In genomic region chr3:143617050-143617449, GRCh38 we compare ENCODE assay signal across 39 cellular contexts.
"Had no signal": no experiment of that assay in that cellular context is flagged by ENCODE, and none has a peak within 500 bp of the region (broad histone marks: within the 10 kb centered on the region; RNA-seq: fewer than 3 reads in every experiment).

No MANE protein-coding gene starts in this region.

- H3K27ac ChIP-seq: adrenal gland, body of pancreas, brain microvascular endothelial cell, cardiac muscle cell, colonic mucosa, VCaP had no signal

- H3K9me3 ChIP-seq: adrenal gland, body of pancreas, colonic mucosa had no signal

- H3K4me3 ChIP-seq: adrenal gland, body of pancreas, cardiac muscle cell, colonic mucosa had no signal

- FAIRE-seq: astrocyte, bronchial epithelial cell, TTC549 had no signal

- H3K27me3 ChIP-seq: adrenal gland, body of pancreas, brain microvascular endothelial cell, cardiac muscle cell, colonic mucosa had no signal

- DNase-seq: activated B cell treated with CpG ODN at 0.5 μM for 24 hours; activated CD4-positive, alpha-beta memory T cell treated with anti-CD3 and anti-CD28 coated beads for 36 hours; activated CD4-positive, alpha-beta T cell treated with anti-CD3 and anti-CD28 coated beads for 4 hours; activated CD4-positive, alpha-beta T cell treated with anti-CD3 and anti-CD28 coated beads, Interleukin-2, amount 10 ng/mL, durations not matched to agents 24 days and 14 days; activated CD4-positive, alpha-beta T cell treated with anti-CD3 and anti-CD28 coated beads, Interleukin-2, amount 50 U/mL, for 1 hour; activated CD4-positive, alpha-beta T cell treated with anti-CD3 and anti-CD28 coated beads, Interleukin-2, amount 50 U/mL, for 4 hours; activated CD4-positive, CD25-positive, alpha-beta regulatory T cell treated with anti-CD3 and anti-CD28 coated beads, Interleukin-2, amount 50 U/mL, for 72 hours; activated CD8-positive, alpha-beta memory T cell treated with anti-CD3 and anti-CD28 coated beads, Interleukin-2, amount 50 U/mL, for 4 hours; activated CD8-positive, alpha-beta T cell treated with anti-CD3 and anti-CD28 coated beads for 36 hours; activated effector memory CD4-positive, alpha-beta T cell treated with anti-CD3 and anti-CD28 coated beads, Interleukin-2, amount 50 U/mL, for 16 hours; activated gamma-delta T cell treated with Interleukin-2 at 50 U/mL for 16 hours; activated naive CD4-positive, alpha-beta T cell; activated naive CD4-positive, alpha-beta T cell treated with anti-CD3 and anti-CD28 coated beads for 36 hours; activated naive CD4-positive, alpha-beta T cell treated with anti-CD3 and anti-CD28 coated beads, Interleukin-2, amount 50 U/mL, for 16 hours; activated naive CD8-positive, alpha-beta T cell treated with anti-CD3 and anti-CD28 coated beads for 36 hours; activated T-cell treated with anti-CD3 and anti-CD28 coated beads for 4 hours; activated T-cell treated with anti-CD3 and anti-CD28 coated beads, Interleukin-2, amount 50 U/mL, for 1 hour; activated T-cell treated with anti-CD3 and anti-CD28 coated beads, Interleukin-2, amount 50 U/mL, for 4 hours; activated T-cell treated with anti-CD3 and anti-CD28 coated beads, Interleukin-2, amount 50 U/mL, for 72 hours; adrenal gland; amniotic stem cell; aorta; body of pancreas; brain microvascular endothelial cell; caudate nucleus; cerebellar nuclear complex; colonic mucosa; T-helper 2 cell; T-helper 9 cell had no signal

- H3K27me3 Mint-ChIP-seq: activated B cell treated with CpG ODN at 0.5 μM for 24 hours; activated CD4-positive, alpha-beta memory T cell treated with anti-CD3 and anti-CD28 coated beads for 36 hours; activated CD4-positive, alpha-beta T cell treated with anti-CD3 and anti-CD28 coated beads, Interleukin-2, amount 10 ng/mL, durations not matched to agents 24 days and 14 days; activated CD8-positive, alpha-beta T cell treated with anti-CD3 and anti-CD28 coated beads for 36 hours; activated naive CD8-positive, alpha-beta T cell treated with anti-CD3 and anti-CD28 coated beads for 36 hours; activated T-helper 17 cell treated with anti-CD3 and anti-CD28 coated beads, Interleukin-2, amount 50 U/mL, for 72 hours; central memory CD8-positive, alpha-beta T cell had no signal

- H3K4me1 ChIP-seq: adrenal gland, body of pancreas, colonic mucosa had no signal

- H3K4me3 Mint-ChIP-seq: activated B cell treated with CpG ODN at 0.5 μM for 24 hours; activated CD4-positive, alpha-beta memory T cell treated with anti-CD3 and anti-CD28 coated beads for 36 hours; activated CD4-positive, alpha-beta T cell treated with anti-CD3 and anti-CD28 coated beads, Interleukin-2, amount 10 ng/mL, durations not matched to agents 24 days and 14 days; activated CD8-positive, alpha-beta T cell treated with anti-CD3 and anti-CD28 coated beads for 36 hours; activated naive CD4-positive, alpha-beta T cell treated with anti-CD3 and anti-CD28 coated beads for 36 hours; activated naive CD8-positive, alpha-beta T cell treated with anti-CD3 and anti-CD28 coated beads for 36 hours; activated T-cell treated with anti-CD3 and anti-CD28 coated beads, Interleukin-2, amount 50 U/mL, for 4 hours; activated T-cell treated with anti-CD3 and anti-CD28 coated beads, Interleukin-2, amount 50 U/mL, for 72 hours; activated T-helper 1 cell treated with anti-CD3 and anti-CD28 coated beads, Interleukin-12 subunit alpha, Interleukin-12 subunit beta, Interleukin-2, Interleukin-4 antibody, amounts not matched to agents 30 ng/mL and 10 ng/mL and 1 ng/mL, durations not matched to agents 14 hours and 24 hours and 36 hours; activated T-helper 17 cell treated with anti-CD3 and anti-CD28 coated beads, Interleukin-2, amount 50 U/mL, for 72 hours; central memory CD8-positive, alpha-beta T cell; T-helper 2 cell treated with Interferon-gamma antibody and Interleukin-4, amounts not matched to agents 5 μg/mL and 100 μg/mL, for 36 hours had no signal

- H3K36me3 ChIP-seq: adrenal gland, brain microvascular endothelial cell, cardiac muscle cell, colonic mucosa had no signal

- H3K27ac Mint-ChIP-seq: activated B cell treated with CpG ODN at 0.5 μM for 24 hours; activated CD4-positive, alpha-beta memory T cell treated with anti-CD3 and anti-CD28 coated beads for 36 hours; activated CD4-positive, alpha-beta T cell treated with anti-CD3 and anti-CD28 coated beads, Interleukin-2, amount 10 ng/mL, durations not matched to agents 24 days and 14 days; activated CD8-positive, alpha-beta T cell treated with anti-CD3 and anti-CD28 coated beads for 36 hours; activated naive CD4-positive, alpha-beta T cell treated with anti-CD3 and anti-CD28 coated beads for 36 hours; activated naive CD4-positive, alpha-beta T cell treated with anti-CD3 and anti-CD28 coated beads, Interleukin-2, amount 50 U/mL, for 72 hours; activated naive CD8-positive, alpha-beta T cell treated with anti-CD3 and anti-CD28 coated beads for 36 hours; activated T-helper 1 cell treated with anti-CD3 and anti-CD28 coated beads, Interleukin-12 subunit alpha, Interleukin-12 subunit beta, Interleukin-2, Interleukin-4 antibody, amounts not matched to agents 30 ng/mL and 10 ng/mL and 1 ng/mL, durations not matched to agents 14 hours and 24 hours and 36 hours; activated T-helper 17 cell treated with anti-CD3 and anti-CD28 coated beads, Interleukin-2, amount 50 U/mL, for 72 hours; T-helper 2 cell treated with Interferon-gamma antibody and Interleukin-4, amounts not matched to agents 5 μg/mL and 100 μg/mL, for 36 hours had no signal

- ATAC-seq: activated CD8-positive, alpha-beta T cell treated with anti-CD3 and anti-CD28 coated beads for 36 hours; activated naive CD4-positive, alpha-beta T cell treated with anti-CD3 and anti-CD28 coated beads, Interleukin-2, amount 50 U/mL, for 72 hours; activated T-cell treated with anti-CD3 and anti-CD28 coated beads, Interleukin-2, amount 50 U/mL, for 4 hours; activated T-cell treated with anti-CD3 and anti-CD28 coated beads, Interleukin-2, amount 50 U/mL, for 72 hours; activated T-helper 17 cell treated with anti-CD3 and anti-CD28 coated beads, Interleukin-2, amount 50 U/mL, for 72 hours; body of pancreas had no signal

- H3K4me1 Mint-ChIP-seq: activated B cell treated with CpG ODN at 0.5 μM for 24 hours; activated CD4-positive, alpha-beta T cell treated with anti-CD3 and anti-CD28 coated beads, Interleukin-2, amount 10 ng/mL, durations not matched to agents 24 days and 14 days; activated naive CD8-positive, alpha-beta T cell treated with anti-CD3 and anti-CD28 coated beads for 36 hours; activated T-helper 17 cell treated with anti-CD3 and anti-CD28 coated beads, Interleukin-2, amount 50 U/mL, for 72 hours; central memory CD8-positive, alpha-beta T cell had no signal

- H3K9me3 Mint-ChIP-seq: activated B cell treated with CpG ODN at 0.5 μM for 24 hours; activated CD4-positive, alpha-beta memory T cell treated with anti-CD3 and anti-CD28 coated beads for 36 hours; activated CD8-positive, alpha-beta T cell treated with anti-CD3 and anti-CD28 coated beads for 36 hours; activated naive CD4-positive, alpha-beta T cell treated with anti-CD3 and anti-CD28 coated beads for 36 hours; activated T-cell treated with anti-CD3 and anti-CD28 coated beads, Interleukin-2, amount 50 U/mL, for 4 hours; activated T-helper 17 cell treated with anti-CD3 and anti-CD28 coated beads, Interleukin-2, amount 50 U/mL, for 72 hours; central memory CD8-positive, alpha-beta T cell; T-helper 2 cell treated with Interferon-gamma antibody and Interleukin-4, amounts not matched to agents 5 μg/mL and 100 μg/mL, for 36 hours had no signal
